24 cellular contexts compared by ENCODE assay signal in the genomic region with DNA sequence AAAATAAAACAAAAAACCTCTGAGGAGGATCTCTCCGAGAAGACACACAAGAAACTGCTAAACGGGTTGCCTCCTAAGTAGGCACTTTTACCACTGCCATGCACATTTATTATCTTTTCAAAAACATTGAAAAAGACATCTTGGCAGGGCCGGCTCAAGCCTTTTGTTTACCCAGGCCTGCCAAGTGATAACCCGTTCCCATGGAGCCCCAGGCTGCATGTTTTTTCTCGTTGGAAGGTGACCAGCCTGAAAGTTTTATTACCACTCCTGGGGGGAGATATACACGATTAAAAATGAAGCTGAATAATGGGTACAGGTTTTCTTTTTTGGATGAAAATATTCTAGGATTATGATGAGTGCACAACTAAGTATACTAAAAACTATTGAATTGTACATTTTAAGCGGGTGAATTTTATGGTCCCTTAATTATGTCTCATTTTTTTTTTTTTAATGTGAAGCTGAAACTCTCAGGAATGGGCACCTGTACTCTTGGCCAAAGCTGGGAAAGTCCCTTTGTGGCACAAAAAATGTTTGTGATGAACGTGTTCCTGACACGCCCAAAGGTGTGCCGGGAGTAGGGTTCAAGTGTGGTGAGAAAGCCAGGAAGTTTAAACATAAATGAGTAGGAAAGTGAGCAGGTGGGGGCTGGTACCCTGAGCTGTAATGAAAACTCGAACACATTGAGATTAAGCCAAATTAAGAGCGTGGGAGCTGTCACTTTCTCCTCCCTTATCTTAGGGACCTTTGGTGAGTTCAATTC. TPM values are rescaled to one million over a fixed set of nuclear protein-coding genes. Genes with fewer than 3 reads are reported as not detected.
DNase-seq lines count a peak whose midpoint lies in the region; ATAC-seq and TF ChIP-seq lines count a peak whose summit lies in the region.
"Had no signal": no experiment of that assay in that cellular context is flagged by ENCODE, and none has a peak within 500 bp of the region (broad histone marks: within the 10 kb centered on the region; RNA-seq: fewer than 3 reads in every experiment).

No MANE protein-coding gene starts in this region.

- H3F3A ChIP-seq in PC-3 (ENCODE audit: low read length, unreplicated experiment), result no peaks in the 10 kb centered on the region

- peaks cover 3 to 29% of the 10 kb centered on the region in 2 donors for H3K27me3 ChIP-seq in breast epithelium
- H3K27me3 ChIP-seq in PC-3 (ENCODE audit: low read length), result no peaks in the 10 kb centered on the region
- H3K27me3 ChIP-seq: right atrium auricular region had no signal

- peak; percentile 19 for DNase-seq in MCF 10A (ENCODE audit: unreplicated experiment)
- no peak for DNase-seq in breast epithelium (ENCODE audit: low spot score in 2 of 2)
- peak; percentile 68 for DNase-seq in PC-3
- DNase-seq in left colon, result peak; percentile 52 to 53
- DNase-seq in globus pallidus (ENCODE audit: low spot score), result no peak
- DNase-seq in activated naive CD4-positive, alpha-beta T cell (lab: John Stamatoyannopoulos, UW), result no peak
- no peak for DNase-seq in stimulated activated CD4-positive, alpha-beta T cell treated with anti-CD3 and anti-CD28 coated beads, Interleukin-4, amount 100 ng/mL, for 24 hours
- DNase-seq: activated B cell treated with CpG ODN at 0.5 μM for 24 hours; activated CD4-positive, alpha-beta memory T cell treated with anti-CD3 and anti-CD28 coated beads for 36 hours; activated effector memory CD4-positive, alpha-beta T cell treated with anti-CD3 and anti-CD28 coated beads, Interleukin-2, amount 50 U/mL, for 16 hours; activated naive CD8-positive, alpha-beta T cell treated with anti-CD3 and anti-CD28 coated beads, Interleukin-2, amount 50 U/mL, for 24 hours; CD4-positive, CD25-positive, alpha-beta regulatory T cell; DMS79 treated with DMSO at 0.1 percent for 48 hours; glutamatergic neuron; MV-4-11; natural killer cell; NCI-H2029; NCI-H510A treated with DMSO at 0.1 percent for 48 hours; stimulated activated CD4-positive, alpha-beta T cell treated with anti-CD3 and anti-CD28 coated beads, Interleukin-15, amount 100 ng/mL, for 24 hours; stimulated activated CD8-positive, alpha-beta memory T cell treated with anti-CD3 and anti-CD28 coated beads, Interleukin-4, amount 100 ng/mL, for 48 hours; T-helper 9 cell had no signal

- peaks cover 6% of the 10 kb centered on the region for H3K36me3 Mint-ChIP-seq in MCF 10A (ENCODE audit: insufficient read depth, unreplicated experiment)
- H3K36me3 Mint-ChIP-seq: activated CD4-positive, alpha-beta memory T cell treated with anti-CD3 and anti-CD28 coated beads for 36 hours; CD4-positive, CD25-positive, alpha-beta regulatory T cell; mesothelial cell of epicardium; natural killer cell had no signal

- no peak overlapping the region for H3K4me3 Mint-ChIP-seq in MCF 10A (ENCODE audit: unreplicated experiment)
- H3K4me3 Mint-ChIP-seq: activated B cell treated with CpG ODN at 0.5 μM for 24 hours; activated CD4-positive, alpha-beta memory T cell treated with anti-CD3 and anti-CD28 coated beads for 36 hours; activated naive CD8-positive, alpha-beta T cell treated with anti-CD3 and anti-CD28 coated beads, Interleukin-2, amount 50 U/mL, for 24 hours; CD4-positive, CD25-positive, alpha-beta regulatory T cell; natural killer cell had no signal

- no peaks in the 10 kb centered on the region for H3K79me2 ChIP-seq in PC-3 (ENCODE audit: low read length)

- H3K27ac ChIP-seq in breast epithelium (no peak overlapping the region), PC-3 (ENCODE audit: low read length) (peak overlapping the region; percentile 78)
- H3K27ac ChIP-seq: right atrium auricular region had no signal

- H3K4me2 ChIP-seq in PC-3 (ENCODE audit: low read length), result peak overlapping the region; percentile 74

- H3K9me3 ChIP-seq in breast epithelium (no peaks in the 10 kb centered on the region), PC-3 (ENCODE audit: low read length) (no peaks in the 10 kb centered on the region)
- H3K9me3 ChIP-seq: right atrium auricular region had no signal

- no TSS peak for BruUV-seq in MCF 10A (replicated peaks; lab: Mats Ljungman, UMichigan)
- BruUV-seq in PC-3 (replicated peaks; lab: Mats Ljungman, UMichigan), result no TSS peak

- no peak overlapping the region for H3K4me3 ChIP-seq in breast epithelium
- H3K4me3 ChIP-seq in PC-3 (ENCODE audit: low read length), result peak overlapping the region; percentile 39; the same call in 1 of the 2 replicates
- H3K4me3 ChIP-seq: right atrium auricular region had no signal

- peak overlapping the region; percentile 86 for H3K27ac Mint-ChIP-seq in MCF 10A (ENCODE audit: low read depth, unreplicated experiment)
- H3K27ac Mint-ChIP-seq: activated B cell treated with CpG ODN at 0.5 μM for 24 hours; activated CD4-positive, alpha-beta memory T cell treated with anti-CD3 and anti-CD28 coated beads for 36 hours; activated naive CD8-positive, alpha-beta T cell treated with anti-CD3 and anti-CD28 coated beads, Interleukin-2, amount 50 U/mL, for 24 hours; CD4-positive, CD25-positive, alpha-beta regulatory T cell; mesothelial cell of epicardium; natural killer cell had no signal

- H4K20me1 ChIP-seq in PC-3 (ENCODE audit: low read length), result no peaks in the 10 kb centered on the region

- H3K4me1 Mint-ChIP-seq in MCF 10A (ENCODE audit: insufficient read depth, unreplicated experiment), result peaks cover 11% of the 10 kb centered on the region
- H3K4me1 Mint-ChIP-seq: mesothelial cell of epicardium had no signal

- intact Hi-C loops in MCF 10A (cut with micrococcal nuclease) (no loop called here), breast epithelium (cut with DNase I; ENCODE audit: low total_unique reads) (no loop called here), PC-3 (cut with micrococcal nuclease) (loop anchor here (5.0 kb wide), 1 partner anchor 211 kb away; no protein-coding TSS in a partner anchor), left colon (cut with DNase I, micrococcal nuclease) (no loop called here)

- ATAC-seq in PC-3 (peak; percentile 77), left colon (peak; percentile 75)
- ATAC-seq: activated naive CD8-positive, alpha-beta T cell treated with anti-CD3 and anti-CD28 coated beads, Interleukin-2, amount 50 U/mL, for 24 hours; left lobe of liver; natural killer cell had no signal

- H3K27me3 Mint-ChIP-seq in MCF 10A (ENCODE audit: insufficient read depth, unreplicated experiment), result no peaks in the 10 kb centered on the region

- H2AFZ ChIP-seq in PC-3 (ENCODE audit: low read length), result peak overlapping the region; percentile 15; the same call in 1 of the 2 replicates

- CTCF ChIA-PET in MCF 10A (lab: Yijun Ruan, JAX) (interaction anchor here (1.1 to 1.6 kb wide), 2 partner anchors 51 to 213 kb away, joined by 5 to 12 read pairs; no protein-coding TSS in a partner anchor), PC-3 (lab: Charles Lee) (no interaction called here)

- H3K4me1 ChIP-seq in breast epithelium, result no peaks in the 10 kb centered on the region
- peaks cover 19% of the 10 kb centered on the region for H3K4me1 ChIP-seq in PC-3 (ENCODE audit: insufficient read depth, low read length)

- peak overlapping the region; percentile 40 for H3K9ac ChIP-seq in PC-3 (ENCODE audit: low read length)

- POLR2A ChIA-PET in MCF 10A (lab: Yijun Ruan, JAX) (interaction anchor here (0.8 to 1.6 kb wide), 8 partner anchors 10 to 54 kb away, joined by 3 to 9 read pairs (median 5); no protein-coding TSS in a partner anchor), PC-3 (lab: Charles Lee; ENCODE audit: unreplicated experiment) (interaction anchor here (0.5 to 0.6 kb wide), 3 partner anchors 10 to 210 kb away, joined by 3 to 4 read pairs (median 4); no protein-coding TSS in a partner anchor)

- TF ChIP-seq POLR2A in breast epithelium (IDR thresholded peaks at IDR 0.05), result no peak

- no peaks in the 10 kb centered on the region for H3K9me2 ChIP-seq in PC-3 (replicated peaks; ENCODE audit: low read length)

- TF ChIP-seq CTCF in MCF 10A (IDR thresholded peaks at IDR 0.05; ENCODE audit: unreplicated experiment), result no peak
- no peak for TF ChIP-seq CTCF in breast epithelium (IDR thresholded peaks at IDR 0.05)
- TF ChIP-seq CTCF in PC-3 (conservative IDR thresholded peaks at IDR 0.05; ENCODE audit: low read depth, low read length), result no peak

- no peaks in the 10 kb centered on the region for H3K9me3 Mint-ChIP-seq in MCF 10A (ENCODE audit: unreplicated experiment)
- H3K9me3 Mint-ChIP-seq: activated B cell treated with CpG ODN at 0.5 μM for 24 hours; activated CD4-positive, alpha-beta memory T cell treated with anti-CD3 and anti-CD28 coated beads for 36 hours; activated naive CD8-positive, alpha-beta T cell treated with anti-CD3 and anti-CD28 coated beads, Interleukin-2, amount 50 U/mL, for 24 hours; CD4-positive, CD25-positive, alpha-beta regulatory T cell; natural killer cell had no signal

- H3K36me3 ChIP-seq in breast epithelium (no peaks in the 10 kb centered on the region), PC-3 (ENCODE audit: low read depth, low read length) (no peaks in the 10 kb centered on the region)
- H3K36me3 ChIP-seq: right atrium auricular region had no signal

RNA-seq across cellular contexts. Expression of a gene that starts 1.5 kb away (rescaled TPM):
- 0.19 TPM in 1 of 2 replicates, not detected in the other for total RNA-seq in MCF 10A (2022)
- total RNA-seq in breast epithelium, result 1 to 10 TPM in 2 of 3 donors, under 1 TPM in 1; 0.48 to 2.2 (median 1.3) TPM
- 0.91 and 1.0 TPM in 2 replicates for total RNA-seq in PC-3 (2014; rRNA removed)
- total RNA-seq in left colon, result 1 to 10 TPM; 1.4 to 1.6 TPM

RNA-seq across cellular contexts. Expression of a gene that starts 23.4 kb away (rescaled TPM):
- 183 and 209 TPM in 2 replicates for total RNA-seq in MCF 10A (2022)
- 10 to 100 TPM; 34.1 to 66.6 (median 52.4) TPM for total RNA-seq in breast epithelium
- 47.5 and 51.1 TPM in 2 replicates for total RNA-seq in PC-3 (2014; rRNA removed)
- total RNA-seq in left colon, result 10 to 100 TPM; 76.3 to 80.4 TPM

Comparison
In these comparisons a context has a peak if more than half of its experiments do, and no peak if none do; other contexts are left out.
1. DNase-seq: peak in MCF 10A (single experiment), PC-3 (single experiment) and left colon (2 of 2); none in breast epithelium (0 of 2), globus pallidus (single experiment), activated naive CD4-positive, alpha-beta T cell (0 of 4) and stimulated activated CD4-positive, alpha-beta T cell treated with anti-CD3 and anti-CD28 coated beads, Interleukin-4, amount 100 ng/mL, for 24 hours (single experiment).